In the genomic region with DNA sequence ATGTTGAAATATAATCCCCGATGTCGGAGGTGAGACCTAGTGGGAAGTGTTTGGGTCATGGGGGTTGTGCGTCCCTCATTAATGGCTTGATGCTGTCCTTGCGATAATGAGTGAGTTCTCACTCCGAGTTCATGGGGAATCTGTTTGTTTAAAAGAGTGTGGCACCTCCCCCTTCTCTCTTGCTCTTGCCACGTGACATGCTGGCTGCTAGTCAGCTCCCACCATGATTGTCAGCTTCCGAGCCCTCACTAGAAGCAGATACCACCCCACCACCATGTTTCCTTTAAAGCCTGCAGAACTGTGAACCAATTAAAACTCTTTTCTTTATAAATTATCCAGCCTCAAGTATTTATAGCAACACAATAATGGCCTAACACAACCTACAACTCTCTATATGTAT, we compare ENCODE assay signal across 32 cellular contexts.
"Had no signal": no experiment of that assay in that cellular context is flagged by ENCODE, and none has a peak within 500 bp of the region (broad histone marks: within the 10 kb centered on the region; RNA-seq: fewer than 3 reads in every experiment).

No MANE protein-coding gene starts in this region.

- H3K36me3 ChIP-seq: adrenal gland, esophagus muscularis mucosa, gastrocnemius medialis, heart left ventricle, WERI-Rb-1 had no signal

- DNase-seq: activated B cell treated with CpG ODN at 0.5 μM for 24 hours; activated CD4-positive, alpha-beta T cell treated with anti-CD3 and anti-CD28 coated beads for 48 hours; activated CD4-positive, alpha-beta T cell treated with anti-CD3 and anti-CD28 coated beads, Interleukin-2, amount 50 U/mL, for 1 hour; activated CD4-positive, alpha-beta T cell treated with anti-CD3 and anti-CD28 coated beads, Interleukin-2, amount 50 U/mL, for 48 hours; activated CD8-positive, alpha-beta memory T cell treated with anti-CD3 and anti-CD28 coated beads for 24 hours; activated CD8-positive, alpha-beta T cell treated with anti-CD3 and anti-CD28 coated beads for 36 hours; activated effector memory CD4-positive, alpha-beta T cell treated with Interleukin-2 at 50 U/mL for 16 hours; activated naive CD4-positive, alpha-beta T cell treated with anti-CD3 and anti-CD28 coated beads for 36 hours; activated naive CD8-positive, alpha-beta T cell treated with anti-CD3 and anti-CD28 coated beads for 36 hours; activated naive CD8-positive, alpha-beta T cell treated with anti-CD3 and anti-CD28 coated beads, Interleukin-2, amount 50 U/mL, for 24 hours; activated T-cell treated with anti-CD3 and anti-CD28 coated beads, Interleukin-2, amount 50 U/mL, for 4 hours; adrenal gland; amygdala; aorta; body of pancreas; caudate nucleus; cortex of kidney; dermis blood vessel endothelial cell; effector CD4-positive, alpha-beta T cell; effector memory CD8-positive, alpha-beta T cell; erythroblast; foreskin keratinocyte; gastrocnemius medialis; glutamatergic neuron; heart left ventricle; T-helper 17 cell; T1000; WERI-Rb-1 had no signal

- H3K4me1 ChIP-seq: adrenal gland, body of pancreas, gastrocnemius medialis had no signal

- ATAC-seq: activated CD4-positive, CD25-positive, alpha-beta regulatory T cell treated with anti-CD3 and anti-CD28 coated beads, Interleukin-2, amount 50 U/mL, for 24 hours; activated CD8-positive, alpha-beta T cell treated with anti-CD3 and anti-CD28 coated beads for 36 hours; activated naive CD8-positive, alpha-beta T cell treated with anti-CD3 and anti-CD28 coated beads, Interleukin-2, amount 50 U/mL, for 24 hours; activated T-cell treated with anti-CD3 and anti-CD28 coated beads, Interleukin-2, amount 50 U/mL, for 4 hours; activated T-helper 17 cell treated with anti-CD3 and anti-CD28 coated beads, Interleukin-2, amount 50 U/mL, for 72 hours; body of pancreas; effector memory CD8-positive, alpha-beta T cell; gastrocnemius medialis; heart left ventricle; T-helper 17 cell had no signal

- H3K27ac ChIP-seq: adrenal gland, body of pancreas, esophagus muscularis mucosa, foreskin keratinocyte, gastrocnemius medialis, heart left ventricle, WERI-Rb-1 had no signal

- H3K27me3 ChIP-seq: body of pancreas, esophagus muscularis mucosa, foreskin keratinocyte, gastrocnemius medialis, heart left ventricle had no signal

- FAIRE-seq: colon had no signal

- H3K4me3 ChIP-seq: adrenal gland, body of pancreas, esophagus muscularis mucosa, gastrocnemius medialis, heart left ventricle had no signal

- H3K9me3 ChIP-seq: adrenal gland, body of pancreas, esophagus muscularis mucosa, gastrocnemius medialis, heart left ventricle had no signal
